Comparison of ENCODE assay signal across 1 cellular context in the genomic region with DNA sequence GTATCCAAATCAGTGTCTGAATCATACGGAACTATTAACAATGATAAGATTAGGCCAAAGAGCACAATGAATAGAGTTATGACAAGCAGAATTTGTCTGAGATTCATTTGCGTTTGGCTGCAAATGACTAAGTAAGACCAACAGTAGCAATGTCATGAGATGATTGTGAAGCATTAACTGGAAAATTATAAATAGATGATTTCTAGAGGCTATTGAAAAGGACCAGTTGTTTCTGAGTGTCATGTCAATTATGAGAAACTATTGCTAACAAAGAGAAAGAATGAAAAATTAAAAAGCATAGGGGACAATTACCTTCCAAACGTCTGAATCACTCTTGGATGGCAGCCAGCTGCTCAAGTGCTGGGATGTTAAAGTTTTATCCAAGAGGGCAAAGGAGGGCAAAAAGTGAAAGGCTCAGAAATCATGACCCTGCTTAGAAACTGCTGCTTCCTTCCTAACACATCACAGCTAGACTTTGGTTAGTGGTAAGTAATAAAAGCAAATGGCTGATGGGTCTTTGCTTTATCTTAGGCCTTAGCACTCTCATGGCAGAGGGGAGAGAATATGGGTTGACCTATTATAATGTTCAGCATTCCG.
A peak's percentile ranks its signal among the peaks of the same experiment; 100 is the strongest.
TF ChIP-seq lines count a peak whose summit lies in the region.

No MANE protein-coding gene starts in this region.

TF ChIP-seq in HEK293, 187 proteins besides CTCF, POLR2A, EP300 and RAD21 (continued from another document):
- no peak for TF ChIP-seq TCF7L2 (IDR thresholded peaks at IDR 0.05; ENCODE audit: borderline replicate concordance, low read depth, low read length)
- no peak for TF ChIP-seq ZNF114 (tag by site-specific recombination; IDR thresholded peaks at IDR 0.05)
- no peak for TF ChIP-seq GLI4 (tag by site-specific recombination; IDR thresholded peaks at IDR 0.05)
- TF ChIP-seq, protein P1, sequence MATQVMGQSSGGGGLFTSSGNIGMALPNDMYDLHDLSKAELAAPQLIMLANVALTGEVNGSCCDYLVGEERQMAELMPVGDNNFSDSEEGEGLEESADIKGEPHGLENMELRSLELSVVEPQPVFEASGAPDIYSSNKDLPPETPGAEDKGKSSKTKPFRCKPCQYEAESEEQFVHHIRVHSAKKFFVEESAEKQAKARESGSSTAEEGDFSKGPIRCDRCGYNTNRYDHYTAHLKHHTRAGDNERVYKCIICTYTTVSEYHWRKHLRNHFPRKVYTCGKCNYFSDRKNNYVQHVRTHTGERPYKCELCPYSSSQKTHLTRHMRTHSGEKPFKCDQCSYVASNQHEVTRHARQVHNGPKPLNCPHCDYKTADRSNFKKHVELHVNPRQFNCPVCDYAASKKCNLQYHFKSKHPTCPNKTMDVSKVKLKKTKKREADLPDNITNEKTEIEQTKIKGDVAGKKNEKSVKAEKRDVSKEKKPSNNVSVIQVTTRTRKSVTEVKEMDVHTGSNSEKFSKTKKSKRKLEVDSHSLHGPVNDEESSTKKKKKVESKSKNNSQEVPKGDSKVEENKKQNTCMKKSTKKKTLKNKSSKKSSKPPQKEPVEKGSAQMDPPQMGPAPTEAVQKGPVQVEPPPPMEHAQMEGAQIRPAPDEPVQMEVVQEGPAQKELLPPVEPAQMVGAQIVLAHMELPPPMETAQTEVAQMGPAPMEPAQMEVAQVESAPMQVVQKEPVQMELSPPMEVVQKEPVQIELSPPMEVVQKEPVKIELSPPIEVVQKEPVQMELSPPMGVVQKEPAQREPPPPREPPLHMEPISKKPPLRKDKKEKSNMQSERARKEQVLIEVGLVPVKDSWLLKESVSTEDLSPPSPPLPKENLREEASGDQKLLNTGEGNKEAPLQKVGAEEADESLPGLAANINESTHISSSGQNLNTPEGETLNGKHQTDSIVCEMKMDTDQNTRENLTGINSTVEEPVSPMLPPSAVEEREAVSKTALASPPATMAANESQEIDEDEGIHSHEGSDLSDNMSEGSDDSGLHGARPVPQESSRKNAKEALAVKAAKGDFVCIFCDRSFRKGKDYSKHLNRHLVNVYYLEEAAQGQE (tag by site-specific recombination; IDR thresholded peaks at IDR 0.05), result no peak
- no peak for TF ChIP-seq HOXD13 (CRISPR knock-in tag; IDR thresholded peaks at IDR 0.05; ENCODE audit: borderline replicate concordance)
- TF ChIP-seq ZNF837 (tag by site-specific recombination; IDR thresholded peaks at IDR 0.05), result no peak
- TF ChIP-seq, protein P2, sequence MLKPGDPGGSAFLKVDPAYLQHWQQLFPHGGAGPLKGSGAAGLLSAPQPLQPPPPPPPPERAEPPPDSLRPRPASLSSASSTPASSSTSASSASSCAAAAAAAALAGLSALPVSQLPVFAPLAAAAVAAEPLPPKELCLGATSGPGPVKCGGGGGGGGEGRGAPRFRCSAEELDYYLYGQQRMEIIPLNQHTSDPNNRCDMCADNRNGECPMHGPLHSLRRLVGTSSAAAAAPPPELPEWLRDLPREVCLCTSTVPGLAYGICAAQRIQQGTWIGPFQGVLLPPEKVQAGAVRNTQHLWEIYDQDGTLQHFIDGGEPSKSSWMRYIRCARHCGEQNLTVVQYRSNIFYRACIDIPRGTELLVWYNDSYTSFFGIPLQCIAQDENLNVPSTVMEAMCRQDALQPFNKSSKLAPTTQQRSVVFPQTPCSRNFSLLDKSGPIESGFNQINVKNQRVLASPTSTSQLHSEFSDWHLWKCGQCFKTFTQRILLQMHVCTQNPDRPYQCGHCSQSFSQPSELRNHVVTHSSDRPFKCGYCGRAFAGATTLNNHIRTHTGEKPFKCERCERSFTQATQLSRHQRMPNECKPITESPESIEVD (tag by site-specific recombination; IDR thresholded peaks at IDR 0.05), result peak; percentile 85
